Comparison of ENCODE assay signal across 8 cellular contexts in the genomic region with DNA sequence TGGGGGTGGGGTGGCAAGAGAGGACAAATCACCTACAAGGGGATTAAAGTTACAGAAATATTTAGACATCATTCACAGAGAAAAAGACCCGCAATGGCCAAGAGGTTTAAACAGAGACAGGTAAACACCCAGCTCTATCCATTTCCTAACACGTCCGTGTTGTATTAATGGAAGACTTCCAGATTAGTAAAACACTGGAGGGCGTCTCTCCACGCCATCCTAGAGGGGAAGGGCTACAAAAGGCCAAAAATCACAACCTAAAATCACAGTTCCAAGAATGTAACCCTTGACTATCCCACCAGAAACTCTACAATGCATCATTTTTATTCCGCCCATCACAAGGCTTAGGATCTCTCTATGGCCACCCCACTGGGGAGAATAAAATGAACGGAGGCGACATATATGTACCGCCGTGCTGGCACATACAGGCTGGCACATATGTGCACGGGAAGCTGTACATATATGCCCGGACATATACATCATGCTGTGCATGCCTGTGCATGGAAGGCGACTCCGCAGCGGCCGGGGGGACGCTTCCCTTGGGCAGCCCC. TPM values are rescaled to one million over a fixed set of nuclear protein-coding genes. Genes with fewer than 3 reads are reported as not detected.
A peak's percentile ranks its signal among the peaks of the same experiment; 100 is the strongest.
DNase-seq lines count a peak whose midpoint lies in the region; ATAC-seq and TF ChIP-seq lines count a peak whose summit lies in the region.

No MANE protein-coding gene starts in this region.

- H3K36me3 ChIP-seq in A673 (ENCODE audit: insufficient read depth, low read length, poor library complexity, severe bottlenecking) (no peaks in the 10 kb centered on the region), skeletal muscle tissue (ENCODE audit: control insufficient read depth in 3 of 3, insufficient read depth in 3 of 3, low read length in 3 of 3) (no peaks in the 10 kb centered on the region)

- DNase-seq in A673 (ENCODE audit: low spot score) (peak; percentile 2), SK-MEL-5 (ENCODE audit: low read depth, low spot score) (peak; percentile 37), foreskin fibroblast (peak in 1 of 2 donors; percentile 15), NCI-H510A (lab: John Stamatoyannopoulos, UW) (no peak), omental fat pad (ENCODE audit: low spot score) (no peak)

- BruUV-seq in A673 (replicated peaks; lab: Mats Ljungman, UMichigan), result no TSS peak

- H3K27ac ChIP-seq in A673 (ENCODE audit: low read depth, low read length, poor library complexity, severe bottlenecking), result no peak overlapping the region
- no peak overlapping the region for H3K27ac ChIP-seq in skeletal muscle tissue (ENCODE audit: low read depth, low read length)

- ATAC-seq in GM21526 (IDR thresholded peaks at IDR 0.05; ENCODE audit: low FRiP score, unreplicated experiment) (peak; percentile 20), omental fat pad (ENCODE audit: low FRiP score) (no peak), GM21529 (IDR thresholded peaks at IDR 0.05; ENCODE audit: unreplicated experiment) (no peak)

- H3K4me3 ChIP-seq in A673 (ENCODE audit: low read depth, low read length, poor library complexity, severe bottlenecking) (peak overlapping the region; percentile 57), foreskin fibroblast (ENCODE audit: low read depth in 1 of 2, low read length in 2 of 2) (peak overlapping the region; percentile 45 to 63), skeletal muscle tissue (ENCODE audit: low read length in 3 of 3) (peak overlapping the region in 2 of 3 donors; percentile 63)

- intact Hi-C loops in A673 (cut with micrococcal nuclease; ENCODE audit: unreplicated experiment), result loop anchor here (10.0 kb wide), 1 partner anchor 347 kb away; no protein-coding TSS in a partner anchor

- TF ChIP-seq CTCF in A673 (conservative IDR thresholded peaks at IDR 0.05; ENCODE audit: low read depth, low read length), result no peak
- TF ChIP-seq CTCF in foreskin fibroblast (IDR thresholded peaks at IDR 0.05; ENCODE audit: low read depth, low read length), result no peak
- TF ChIP-seq CTCF in omental fat pad (IDR thresholded peaks at IDR 0.05), result no peak

- no peaks in the 10 kb centered on the region for H3K9me3 ChIP-seq in A673 (ENCODE audit: low read depth, low read length, poor library complexity, severe bottlenecking)
- H3K9me3 ChIP-seq in skeletal muscle tissue (ENCODE audit: control insufficient read depth in 3 of 3, low read length in 3 of 3), result no peaks in the 10 kb centered on the region

- POLR2A ChIA-PET in A673 (lab: Charles Lee; ENCODE audit: low non-redundant PET), result no interaction called here

- H3K27me3 ChIP-seq in A673 (replicated peaks; ENCODE audit: insufficient read depth, low read depth, low read length, poor library complexity) (peaks cover 49% of the 10 kb centered on the region), skeletal muscle tissue (ENCODE audit: control insufficient read depth in 3 of 3, insufficient read depth in 3 of 3, low read length in 3 of 3) (peaks cover 3 to 12% (median 9%) of the 10 kb centered on the region in 3 donors)

- in situ Hi-C loops in SK-MEL-5 (cut with HindIII; ENCODE audit: low pct_unique_long_range_greater_than_20kb, low sequenced_read_pairs), result no loop called here

- H3K4me1 ChIP-seq in A673 (ENCODE audit: insufficient read depth, low read length, poor library complexity, severe bottlenecking), result peaks cover 7% of the 10 kb centered on the region
- H3K4me1 ChIP-seq in skeletal muscle tissue (ENCODE audit: control insufficient read depth in 3 of 3, insufficient read depth in 3 of 3, low read length in 3 of 3), result peaks cover 0 to 5% (median 5%) of the 10 kb centered on the region in 3 donors

- CTCF ChIA-PET in A673 (lab: Charles Lee), result no interaction called here

- peak overlapping the region in 1 of 3 donors; percentile 61 for H3K9ac ChIP-seq in skeletal muscle tissue (ENCODE audit: low read depth in 1 of 3, low read length in 3 of 3)

RNA-seq across cellular contexts. Expression of a gene that starts 0.8 kb away (rescaled TPM):
- 1.2 and 2.1 TPM in 2 replicates for total RNA-seq in A673 (2021)
- total RNA-seq in SK-MEL-5 (2014; rRNA removed; shearing (Covaris generic)), result 1,083 and 1,128 TPM in 2 replicates
- 302 and 445 TPM in 2 replicates for polyA plus RNA-seq in SK-MEL-5 (2015; cell fraction: cytosol; rRNA removed)
- polyA plus RNA-seq in SK-MEL-5 (2015; cell fraction: nucleus; rRNA removed), result 151 and 179 TPM in 2 replicates
- total RNA-seq in skeletal muscle tissue, result 0.52 TPM
- 1 to 10 TPM in 2 of 4 donors, under 1 TPM in 2; 0.75 to 5.7 (median 2.0) TPM for total RNA-seq in omental fat pad

Comparison
In these comparisons a context has a peak if more than half of its experiments do, and no peak if none do; other contexts are left out.
1. DNase-seq: peak in A673 (single experiment) and SK-MEL-5 (single experiment); none in NCI-H510A (single experiment) and omental fat pad (single experiment).
2. RNA of a gene that starts 0.8 kb away (total RNA-seq): 1,083 to 1,128 TPM in SK-MEL-5; 0.75 to 5.7 TPM in omental fat pad, 1.2 to 2.1 TPM in A673 and 0.52 TPM in skeletal muscle tissue (single experiment); every median in the first group is over 100 times any median in the second.
3. Peak in every context shown above with its lines, with median percentiles within 50 percentile points of each other: H3K4me3 ChIP-seq.